ENCODE assay signal across 18 cellular contexts in the genomic region with DNA sequence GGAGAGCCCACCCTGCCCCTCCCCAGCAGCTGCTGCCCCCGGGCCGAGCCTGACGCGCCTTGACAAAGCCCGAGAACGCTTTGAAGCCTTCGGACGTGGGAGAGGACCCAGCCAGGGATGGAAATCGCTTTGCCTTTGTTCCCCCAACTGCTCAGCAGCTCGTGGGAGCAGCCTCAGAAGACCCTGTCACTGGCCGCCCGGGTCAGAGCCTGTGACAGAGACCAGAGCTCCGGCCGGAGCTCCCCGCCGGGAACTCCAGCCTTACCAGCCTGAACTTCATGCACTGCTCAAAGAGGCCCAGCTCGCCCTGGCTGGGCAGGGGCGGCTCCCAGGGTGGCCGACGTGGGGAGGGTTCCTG. TPM values are rescaled to one million over a fixed set of nuclear protein-coding genes. Genes with fewer than 3 reads are reported as not detected.
DNase-seq lines count a peak whose midpoint lies in the region; ATAC-seq lines count a peak whose summit lies in the region.
"Had no signal": no experiment of that assay in that cellular context is flagged by ENCODE, and none has a peak within 500 bp of the region (broad histone marks: within the 10 kb centered on the region; RNA-seq: fewer than 3 reads in every experiment).

No MANE protein-coding gene starts in this region.

- WGBS in right cardiac atrium = 67% methylated on average over 20 of the region's 20 CpGs

- DNase-seq in right cardiac atrium (peak in 2 of 3 donors; percentile 28 to 41), left ventricle myocardium superior (no peak), left kidney (ENCODE audit: low read depth, low spot score) (peak; percentile 61)
- DNase-seq in activated naive CD8-positive, alpha-beta T cell treated with anti-CD3 and anti-CD28 coated beads for 36 hours = no peak
- DNase-seq: C1 segment of cervical spinal cord; central memory CD4-positive, alpha-beta T cell; effector memory CD4-positive, alpha-beta T cell; IMR-90; MM.1S; NCI-H187 treated with DMSO at 0.1 percent for 48 hours; NCI-H446; SHP77 treated with DMSO at 0.1 percent for 48 hours had no signal

- H3K27ac Mint-ChIP-seq in activated naive CD8-positive, alpha-beta T cell treated with anti-CD3 and anti-CD28 coated beads for 36 hours = no peak overlapping the region
- H3K27ac Mint-ChIP-seq: activated T-helper 2 cell treated with anti-CD3 and anti-CD28 coated beads, Interferon-gamma antibody, Interleukin-2, Interleukin-4, amounts not matched to agents 10 μg/mL and 5 μg/mL and 100 μg/mL, durations not matched to agents 14 hours and 24 hours and 36 hours; mesothelial cell of epicardium; T-helper 2 cell treated with Interferon-gamma antibody and Interleukin-4, amounts not matched to agents 5 μg/mL and 100 μg/mL, for 36 hours had no signal

- H3K9me3 Mint-ChIP-seq in activated naive CD8-positive, alpha-beta T cell treated with anti-CD3 and anti-CD28 coated beads for 36 hours = peaks cover 2% of the 10 kb centered on the region
- H3K9me3 Mint-ChIP-seq: activated T-helper 2 cell treated with anti-CD3 and anti-CD28 coated beads, Interferon-gamma antibody, Interleukin-2, Interleukin-4, amounts not matched to agents 10 μg/mL and 5 μg/mL and 100 μg/mL, durations not matched to agents 14 hours and 24 hours and 36 hours; T-helper 2 cell treated with Interferon-gamma antibody and Interleukin-4, amounts not matched to agents 5 μg/mL and 100 μg/mL, for 36 hours had no signal

- no peaks in the 10 kb centered on the region for H3K4me1 ChIP-seq in right cardiac atrium (ENCODE audit: control insufficient read depth, insufficient read depth, low read length)

- no peak for ATAC-seq in right cardiac atrium
- ATAC-seq in left ventricle myocardium superior = no peak
- no peak for ATAC-seq in GM21723 (IDR thresholded peaks at IDR 0.05; ENCODE audit: unreplicated experiment)
- ATAC-seq in HG03196 (IDR thresholded peaks at IDR 0.05; ENCODE audit: unreplicated experiment) = no peak
- ATAC-seq: activated CD4-positive, CD25-positive, alpha-beta regulatory T cell treated with anti-CD3 and anti-CD28 coated beads, Interleukin-2, amount 50 U/mL, for 24 hours had no signal

- no peak overlapping the region for H3K4me3 Mint-ChIP-seq in activated naive CD8-positive, alpha-beta T cell treated with anti-CD3 and anti-CD28 coated beads for 36 hours
- H3K4me3 Mint-ChIP-seq: T-helper 2 cell treated with Interferon-gamma antibody and Interleukin-4, amounts not matched to agents 5 μg/mL and 100 μg/mL, for 36 hours had no signal

- H3K27me3 Mint-ChIP-seq in activated naive CD8-positive, alpha-beta T cell treated with anti-CD3 and anti-CD28 coated beads for 36 hours = peaks cover 12% of the 10 kb centered on the region

- H3K27ac ChIP-seq in right cardiac atrium (ENCODE audit: low read length) = no peak overlapping the region

- H3K4me1 Mint-ChIP-seq in activated naive CD8-positive, alpha-beta T cell treated with anti-CD3 and anti-CD28 coated beads for 36 hours = no peaks in the 10 kb centered on the region

- H3K27me3 ChIP-seq in right cardiac atrium (ENCODE audit: control insufficient read depth, insufficient read depth) = no peaks in the 10 kb centered on the region

- H3K4me3 ChIP-seq in right cardiac atrium (ENCODE audit: low read length) = no peak overlapping the region

- H3K36me3 Mint-ChIP-seq in activated naive CD8-positive, alpha-beta T cell treated with anti-CD3 and anti-CD28 coated beads for 36 hours = no peaks in the 10 kb centered on the region

- intact Hi-C loops in right cardiac atrium (cut with DNase I) = no loop called here
- intact Hi-C loops in left ventricle myocardium superior (cut with micrococcal nuclease) = no loop called here

- H3K9me3 ChIP-seq in right cardiac atrium (ENCODE audit: control insufficient read depth, low read length) = no peaks in the 10 kb centered on the region

RNA-seq across cellular contexts. Expression of a gene that starts 2.6 kb away (rescaled TPM):
- total RNA-seq in right cardiac atrium (100 to 1,000 TPM; 107 to 191 (median 151) TPM), left ventricle myocardium superior (208 TPM)
- polyA plus RNA-seq in right cardiac atrium = 131 TPM
- under 1 TPM; 0.68 to 0.70 TPM for total RNA-seq in activated naive CD8-positive, alpha-beta T cell treated with anti-CD3 and anti-CD28 coated beads for 36 hours

RNA-seq across cellular contexts. Expression of a gene that starts 11.5 kb away (rescaled TPM):
- total RNA-seq in right cardiac atrium (10 to 100 TPM in 2 of 4 donors, 1 to 10 TPM in 2; 7.8 to 12.4 (median 11.0) TPM), left ventricle myocardium superior (14.5 TPM)
- 9.1 TPM for polyA plus RNA-seq in right cardiac atrium
- total RNA-seq in activated naive CD8-positive, alpha-beta T cell treated with anti-CD3 and anti-CD28 coated beads for 36 hours = 1 to 10 TPM; 1.0 to 1.2 TPM

RNA-seq across cellular contexts. Expression of a gene that starts 38.2 kb away (rescaled TPM):
- total RNA-seq in right cardiac atrium = under 1 TPM in 1 of 4 donors, not detected in 3; 0.14 TPM
- polyA plus RNA-seq in right cardiac atrium = not detected
- total RNA-seq in left ventricle myocardium superior = 0.10 TPM
- total RNA-seq in activated naive CD8-positive, alpha-beta T cell treated with anti-CD3 and anti-CD28 coated beads for 36 hours = under 1 TPM; 0.08 to 0.23 TPM

RNA-seq across cellular contexts. Expression of a gene that starts 39.0 kb away (rescaled TPM):
- 100 to 1,000 TPM; 111 to 143 (median 123) TPM for total RNA-seq in right cardiac atrium
- 149 TPM for polyA plus RNA-seq in right cardiac atrium
- total RNA-seq in left ventricle myocardium superior = 91.6 TPM
- total RNA-seq in activated naive CD8-positive, alpha-beta T cell treated with anti-CD3 and anti-CD28 coated beads for 36 hours = 100 to 1,000 TPM; 103 to 109 TPM

RNA-seq across cellular contexts. Expression of a gene that starts 39.5 kb away (rescaled TPM):
- total RNA-seq in right cardiac atrium (10 to 100 TPM; 14.1 to 15.9 (median 15.5) TPM), left ventricle myocardium superior (16.5 TPM)
- 11.0 TPM for polyA plus RNA-seq in right cardiac atrium
- 1 to 10 TPM; 4.1 to 4.3 TPM for total RNA-seq in activated naive CD8-positive, alpha-beta T cell treated with anti-CD3 and anti-CD28 coated beads for 36 hours

Comparison
In these comparisons a context has a peak if more than half of its experiments do, and no peak if none do; other contexts are left out.
1. DNase-seq: peak in right cardiac atrium (2 of 3) and left kidney (single experiment); none in left ventricle myocardium superior (single experiment) and activated naive CD8-positive, alpha-beta T cell treated with anti-CD3 and anti-CD28 coated beads for 36 hours (single experiment).
2. RNA of a gene that starts 2.6 kb away (total RNA-seq): 208 TPM in left ventricle myocardium superior (single experiment) and 107 to 191 TPM in right cardiac atrium; 0.68 to 0.70 TPM in activated naive CD8-positive, alpha-beta T cell treated with anti-CD3 and anti-CD28 coated beads for 36 hours; every median in the first group is over 10 times any median in the second.